ENCODE assay signal across 15 cellular contexts in the genomic region with DNA sequence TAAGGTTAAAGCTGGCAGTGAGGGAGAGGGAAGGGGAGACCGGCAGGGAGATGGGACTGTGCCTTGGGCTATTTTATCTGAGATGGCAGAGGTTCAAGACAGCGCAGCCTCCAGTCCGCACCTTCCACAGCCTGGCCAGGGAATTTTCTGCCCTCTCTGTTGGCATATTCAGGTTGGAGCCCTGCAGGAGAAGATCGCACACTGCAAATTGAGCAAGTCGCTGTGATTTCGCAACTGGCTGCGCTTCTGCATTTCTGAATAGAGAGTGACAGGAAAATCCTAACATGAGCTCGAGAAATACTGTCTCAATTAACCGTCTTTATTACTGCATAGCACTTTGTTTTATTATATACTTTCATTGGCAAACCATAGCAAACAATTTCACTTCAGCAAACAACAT.
DNase-seq lines count a peak whose midpoint lies in the region; ATAC-seq and TF ChIP-seq lines count a peak whose summit lies in the region.
"Had no signal": no experiment of that assay in that cellular context is flagged by ENCODE, and none has a peak within 500 bp of the region (broad histone marks: within the 10 kb centered on the region; RNA-seq: fewer than 3 reads in every experiment).

No MANE protein-coding gene starts in this region.

- in situ Hi-C loops in SK-MEL-5 (cut with HindIII; ENCODE audit: low pct_unique_long_range_greater_than_20kb, low sequenced_read_pairs) = no loop called here

- no peak overlapping the region for H3K4me3 ChIP-seq in LNCaP clone FGC (ENCODE audit: low read depth, low read length)
- H3K4me3 ChIP-seq: coronary artery, HAP-1 had no signal

- no peak for TF ChIP-seq CTCF in LNCaP clone FGC (IDR thresholded peaks at IDR 0.05; ENCODE audit: control insufficient read depth, extremely low read depth, insufficient read depth)

- ATAC-seq in left lobe of liver = peak; percentile 94
- no peak for ATAC-seq in HG02678 (IDR thresholded peaks at IDR 0.05; ENCODE audit: unreplicated experiment)
- no peak for ATAC-seq in GM19452 (IDR thresholded peaks at IDR 0.05; ENCODE audit: unreplicated experiment)
- ATAC-seq: sciatic nerve had no signal

- DNase-seq in ELF-1 (ENCODE audit: low read depth, low spot score) (peak; percentile 14), LNCaP clone FGC (ENCODE audit: low read depth) (peak; percentile 23), SK-MEL-5 (ENCODE audit: low read depth, low spot score) (peak; percentile 20), left lobe of liver (ENCODE audit: low spot score) (peak; percentile 68), iPS-NIHi7 (ENCODE audit: extremely low spot score) (no peak), COLO668 (lab: John Stamatoyannopoulos, UW; ENCODE audit: unreplicated experiment) (no peak)
- DNase-seq: glutamatergic neuron; NCI-H2227 treated with DMSO at 0.1 percent for 48 hours; NK-92 treated with Interleukin-12 subunit alpha and Interleukin-12 subunit beta, amount 100 ng/mL, for 24 hours; substantia nigra had no signal

Comparison
In these comparisons a context has a peak if more than half of its experiments do, and no peak if none do; other contexts are left out.
1. DNase-seq: peak in ELF-1 (single experiment), LNCaP clone FGC (single experiment), SK-MEL-5 (single experiment) and left lobe of liver (single experiment); none in iPS-NIHi7 (single experiment) and COLO668 (single experiment).